ENCODE assay signal across 8 cellular contexts in the genomic region with DNA sequence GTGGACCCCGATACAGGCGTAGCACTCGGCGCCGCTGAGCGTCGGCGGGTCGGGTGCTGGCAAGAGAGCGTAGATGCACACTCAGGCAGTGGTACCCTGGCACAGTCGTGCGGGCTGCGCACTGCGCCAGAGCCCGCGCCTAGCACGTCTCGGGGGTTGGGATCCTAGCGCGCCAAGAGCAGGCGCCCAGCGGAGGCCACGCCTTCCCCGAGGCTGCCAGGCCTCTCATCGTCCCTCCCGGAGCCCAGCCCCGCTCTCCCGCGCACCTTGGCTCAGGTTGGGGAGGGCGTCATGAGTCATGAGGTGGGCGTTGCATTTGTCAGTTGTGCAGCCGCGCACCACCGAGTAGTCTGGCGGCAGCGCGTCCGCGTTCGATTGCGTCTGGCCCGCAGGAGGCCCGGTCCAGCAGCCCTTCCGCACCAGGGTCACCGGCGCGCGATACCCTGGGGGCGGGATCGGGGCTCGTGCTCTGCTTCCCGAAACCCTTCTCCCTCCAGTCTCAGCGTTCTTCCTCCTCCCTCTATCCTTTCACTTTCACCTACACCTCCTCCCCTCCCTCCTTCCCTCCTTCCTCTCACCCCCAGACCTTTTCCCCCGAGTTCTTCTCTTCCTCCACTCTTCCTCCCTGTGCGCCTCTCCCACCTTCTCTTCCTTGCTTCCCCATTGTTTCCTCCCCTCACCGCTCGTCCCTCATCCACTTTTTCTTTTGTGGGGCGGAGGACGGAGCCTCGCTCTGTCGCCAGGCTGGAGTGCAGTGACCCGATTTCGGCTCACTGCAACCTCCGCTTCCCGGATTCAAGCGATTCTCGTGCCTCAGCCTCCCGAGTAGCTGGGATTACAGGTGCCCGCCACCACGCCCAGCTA. TPM values are rescaled to one million over a fixed set of nuclear protein-coding genes. Genes with fewer than 3 reads are reported as not detected.
A peak's percentile ranks its signal among the peaks of the same experiment; 100 is the strongest.
DNase-seq lines count a peak whose midpoint lies in the region; ATAC-seq and TF ChIP-seq lines count a peak whose summit lies in the region.

No MANE protein-coding gene starts in this region.

- peak overlapping the region; percentile 72 for H3K4me3 ChIP-seq in iPS-18c (ENCODE audit: insufficient read depth, low read depth, low read length)
- peak overlapping the region; percentile 50 to 61 (median 60) for H3K4me3 ChIP-seq in skeletal muscle tissue (ENCODE audit: low read length in 3 of 3)

- H3K27me3 ChIP-seq in skeletal muscle tissue (ENCODE audit: control insufficient read depth in 3 of 3, insufficient read depth in 3 of 3, low read length in 3 of 3) = peaks cover 21 to 43% (median 38%) of the 10 kb centered on the region in 3 donors

- H3K27ac ChIP-seq in angular gyrus (ENCODE audit: low read depth, low read length) (peak overlapping the region; percentile 71), skeletal muscle tissue (ENCODE audit: low read depth, low read length) (no peak overlapping the region)

- H3K36me3 ChIP-seq in skeletal muscle tissue (ENCODE audit: control insufficient read depth in 3 of 3, insufficient read depth in 3 of 3, low read length in 3 of 3) = no peaks in the 10 kb centered on the region

- ATAC-seq in SK-N-SH treated with all-trans-retinoic acid at 6 μM for 48 hours = peak; percentile 71

- no peaks in the 10 kb centered on the region for H3K9me3 ChIP-seq in iPS-18c (ENCODE audit: control insufficient read depth, insufficient read depth, low read length)
- peaks cover 0 to 7% (median 2%) of the 10 kb centered on the region in 3 donors for H3K9me3 ChIP-seq in skeletal muscle tissue (ENCODE audit: control insufficient read depth in 3 of 3, low read length in 3 of 3)

- H3K4me1 ChIP-seq in skeletal muscle tissue (ENCODE audit: control insufficient read depth in 3 of 3, insufficient read depth in 3 of 3, low read length in 3 of 3) = peaks cover 4 to 11% (median 6%) of the 10 kb centered on the region in 3 donors

- H3K9ac ChIP-seq in skeletal muscle tissue (ENCODE audit: low read depth in 1 of 3, low read length in 3 of 3) = no peak overlapping the region

- DNase-seq in HK-2 (ENCODE audit: unreplicated experiment) (peak; percentile 55), H4 (ENCODE audit: low spot score) (no peak), 8988T (no peak), NCI-H524 treated with DMSO at 0.1 percent for 48 hours (lab: John Stamatoyannopoulos, UW) (no peak)

TF ChIP-seq in SK-N-SH treated with all-trans-retinoic acid at 6 μM for 48 hours, 23 proteins besides CTCF, POLR2A, EP300 and RAD21:
- TF ChIP-seq ZC3H10 (CRISPR knock-in tag; IDR thresholded peaks at IDR 0.05) (no peak), CSDC2 (CRISPR knock-in tag; IDR thresholded peaks at IDR 0.05) (no peak), ARNTL (CRISPR knock-in tag; IDR thresholded peaks at IDR 0.05; ENCODE audit: borderline replicate concordance, low read depth) (no peak), ZFP3 (CRISPR knock-in tag; IDR thresholded peaks at IDR 0.05) (no peak), CREB5 (CRISPR knock-in tag; IDR thresholded peaks at IDR 0.05; ENCODE audit: low read depth) (no peak), PPARA (CRISPR knock-in tag; IDR thresholded peaks at IDR 0.05; ENCODE audit: borderline replicate concordance) (no peak), ZNF565 (CRISPR knock-in tag; conservative IDR thresholded peaks at IDR 0.05; ENCODE audit: low read depth) (no peak), ZFP30 (CRISPR knock-in tag; IDR thresholded peaks at IDR 0.05) (no peak), TCF4 (CRISPR knock-in tag; IDR thresholded peaks at IDR 0.05; ENCODE audit: borderline replicate concordance) (no peak), TOX (CRISPR knock-in tag; IDR thresholded peaks at IDR 0.05; ENCODE audit: borderline replicate concordance) (no peak), ESRRG (CRISPR knock-in tag; IDR thresholded peaks at IDR 0.05) (no peak), ZNF8 (CRISPR knock-in tag; IDR thresholded peaks at IDR 0.05) (no peak), CSRNP3 (CRISPR knock-in tag; IDR thresholded peaks at IDR 0.05) (no peak), ZNF70 (CRISPR knock-in tag; IDR thresholded peaks at IDR 0.05) (no peak), TSHZ2 (CRISPR knock-in tag; IDR thresholded peaks at IDR 0.05) (no peak), BACH2 (CRISPR knock-in tag; IDR thresholded peaks at IDR 0.05; ENCODE audit: borderline replicate concordance) (no peak)
- TF ChIP-seq, protein P1, sequence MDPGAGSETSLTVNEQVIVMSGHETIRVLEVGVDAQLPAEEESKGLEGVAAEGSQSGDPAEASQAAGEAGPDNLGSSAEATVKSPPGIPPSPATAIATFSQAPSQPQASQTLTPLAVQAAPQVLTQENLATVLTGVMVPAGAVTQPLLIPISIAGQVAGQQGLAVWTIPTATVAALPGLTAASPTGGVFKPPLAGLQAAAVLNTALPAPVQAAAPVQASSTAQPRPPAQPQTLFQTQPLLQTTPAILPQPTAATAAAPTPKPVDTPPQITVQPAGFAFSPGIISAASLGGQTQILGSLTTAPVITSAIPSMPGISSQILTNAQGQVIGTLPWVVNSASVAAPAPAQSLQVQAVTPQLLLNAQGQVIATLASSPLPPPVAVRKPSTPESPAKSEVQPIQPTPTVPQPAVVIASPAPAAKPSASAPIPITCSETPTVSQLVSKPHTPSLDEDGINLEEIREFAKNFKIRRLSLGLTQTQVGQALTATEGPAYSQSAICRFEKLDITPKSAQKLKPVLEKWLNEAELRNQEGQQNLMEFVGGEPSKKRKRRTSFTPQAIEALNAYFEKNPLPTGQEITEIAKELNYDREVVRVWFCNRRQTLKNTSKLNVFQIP (CRISPR knock-in tag; IDR thresholded peaks at IDR 0.05; ENCODE audit: borderline replicate concordance, low read depth) = no peak
TF ChIP-seq in SK-N-SH treated with all-trans-retinoic acid at 6 μM for 48 hours: peak in this region for 0.

RNA-seq across cellular contexts. Expression of gene LYPD5, which starts 3.5 kb away (rescaled TPM):
- not detected for total RNA-seq in skeletal muscle tissue
- 0.66 TPM in 1 of 2 replicates, not detected in the other for total RNA-seq in H4 (2014; rRNA removed; shearing (Covaris generic))

RNA-seq across cellular contexts. Expression of gene KCNN4, which starts 18.0 kb away (rescaled TPM):
- total RNA-seq in skeletal muscle tissue = 1.0 TPM
- total RNA-seq in H4 (2014; rRNA removed; shearing (Covaris generic)) = 1.2 and 3.1 TPM in 2 replicates

RNA-seq across cellular contexts. Expression of gene ZNF283, which starts 28.3 kb away (rescaled TPM):
- total RNA-seq in skeletal muscle tissue = 21.4 TPM
- 6.7 and 10.6 TPM in 2 replicates for total RNA-seq in H4 (2014; rRNA removed; shearing (Covaris generic))

RNA-seq across cellular contexts. Expression of gene SMG9, which starts 44.0 kb away (rescaled TPM):
- 6.3 TPM for total RNA-seq in skeletal muscle tissue
- 7.9 and 14.9 TPM in 2 replicates for total RNA-seq in H4 (2014; rRNA removed; shearing (Covaris generic))
